In the genomic region with DNA sequence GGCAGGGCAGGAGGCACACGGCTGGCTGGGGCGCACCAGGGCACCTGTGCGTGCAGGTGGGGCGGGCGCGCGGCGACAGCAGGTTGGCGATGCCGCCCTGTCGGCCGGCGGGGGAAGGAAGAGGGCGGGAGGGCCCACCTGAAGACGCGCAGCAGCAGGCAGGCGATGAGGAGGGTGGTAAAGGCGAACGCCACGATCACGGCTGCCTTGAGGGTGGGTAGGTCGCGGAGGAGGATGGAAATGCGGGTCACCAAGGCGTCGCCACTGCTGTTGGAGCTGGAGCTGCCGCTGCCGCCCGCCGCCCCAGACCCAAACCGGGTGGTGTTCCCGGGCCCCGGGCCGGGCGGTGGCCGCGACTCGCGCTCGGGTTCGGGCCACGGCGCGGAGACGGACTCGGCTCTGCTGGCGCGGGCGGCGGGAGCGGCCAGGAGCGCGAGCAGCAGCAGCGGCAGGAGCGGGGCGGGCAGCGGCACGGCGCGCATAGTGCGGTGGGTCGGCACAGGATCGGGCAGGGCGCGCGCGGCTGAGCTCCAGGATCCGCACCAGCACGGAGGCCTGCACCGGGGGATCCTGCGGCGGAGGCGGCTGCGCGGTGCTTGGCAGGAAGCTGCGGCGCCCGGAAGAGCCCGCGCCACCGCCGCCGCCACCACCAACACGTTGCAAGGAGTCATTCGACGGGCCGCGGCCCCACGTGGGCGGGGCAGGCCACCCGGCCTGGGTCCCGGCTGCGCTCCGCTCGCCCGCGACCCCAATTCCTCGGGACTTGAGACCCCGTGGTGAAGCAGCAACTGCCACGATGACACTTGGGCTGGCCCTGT, we compare ENCODE assay signal across 8 cellular contexts. TPM values are rescaled to one million over a fixed set of nuclear protein-coding genes. Genes with fewer than 3 reads are reported as not detected.
A peak's percentile ranks its signal among the peaks of the same experiment; 100 is the strongest.
DNase-seq lines count a peak whose midpoint lies in the region; ATAC-seq and TF ChIP-seq lines count a peak whose summit lies in the region.

TSS of gene FAM174B (minus strand) at position 598 of the 818 bp plus-strand sequence.

- no peak within 1 kb of the TSS for H2BK120ac ChIP-seq in IMR-90 (ENCODE audit: low read depth, low read length)

- BruUV-seq in IMR-90 (replicated peaks; lab: Mats Ljungman, UMichigan) = no TSS peak

- no peak within 1 kb of the TSS for H2AK5ac ChIP-seq in IMR-90 (ENCODE audit: low read depth, low read length)

- no peak within 1 kb of the TSS for H4K8ac ChIP-seq in IMR-90 (ENCODE audit: low read depth in 2 of 2, low read length in 2 of 2)

- no peak for TF ChIP-seq RAD21 in IMR-90 (IDR thresholded peaks at IDR 0.05; ENCODE audit: low read length)

- H4K20me1 ChIP-seq in BLaER1 (no peaks in the 10 kb centered on the region), IMR-90 (ENCODE audit: insufficient read depth, low read length) (no peaks in the 10 kb centered on the region)

- in situ Hi-C loops in IMR-90 (cut with MboI; ENCODE audit: low sequenced_read_pairs) = no loop called here

- H3K4me1 Mint-ChIP-seq in activated CD8-positive, alpha-beta T cell treated with anti-CD3 and anti-CD28 coated beads, Interleukin-2, amount 10 ng/mL, durations not matched to agents 7 days and 5 days (ENCODE audit: low read depth) = peaks cover 8% of the 10 kb centered on the region
- H3K4me1 Mint-ChIP-seq in nephron progenitor cell = peaks cover 28% of the 10 kb centered on the region

- H3K4ac ChIP-seq in IMR-90 (ENCODE audit: low read depth, low read length) = no peak within 1 kb of the TSS

- H3K23ac ChIP-seq in IMR-90 (ENCODE audit: low read depth, low read length) = no peak within 1 kb of the TSS

- H3K9ac ChIP-seq in BLaER1 (no peak within 1 kb of the TSS), IMR-90 (ENCODE audit: low read depth, low read length) (no peak within 1 kb of the TSS)

- H3K36me3 Mint-ChIP-seq in activated CD8-positive, alpha-beta T cell treated with anti-CD3 and anti-CD28 coated beads, Interleukin-2, amount 10 ng/mL, durations not matched to agents 7 days and 5 days (ENCODE audit: low read depth) = no peaks in the 10 kb centered on the region
- peaks cover 17% of the 10 kb centered on the region for H3K36me3 Mint-ChIP-seq in nephron progenitor cell (ENCODE audit: low read depth)

- no peak within 1 kb of the TSS for H2BK5ac ChIP-seq in IMR-90 (ENCODE audit: low read depth, low read length, poor library complexity, severe bottlenecking)

- no peak within 1 kb of the TSS for H3K27ac ChIP-seq in BLaER1
- no peak within 1 kb of the TSS for H3K27ac ChIP-seq in IMR-90 (ENCODE audit: insufficient read depth, low read length)
- H3K27ac ChIP-seq in upper lobe of left lung = peak within 1 kb of the TSS; percentile 59 to 84 (median 77)

- no peak within 1 kb of the TSS for H2AK9ac ChIP-seq in IMR-90 (replicated peaks; ENCODE audit: low read depth, low read length, poor library complexity)

- peak within 1 kb of the TSS; percentile 25 for H3K4me3 Mint-ChIP-seq in activated CD8-positive, alpha-beta T cell treated with anti-CD3 and anti-CD28 coated beads, Interleukin-2, amount 10 ng/mL, durations not matched to agents 7 days and 5 days
- H3K4me3 Mint-ChIP-seq in nephron progenitor cell = peak within 1 kb of the TSS; percentile 85

- H3K27me3 ChIP-seq in BLaER1 = peaks cover 39% of the 10 kb centered on the region
- peaks cover 26% of the 10 kb centered on the region for H3K27me3 ChIP-seq in IMR-90 (ENCODE audit: control insufficient read depth, insufficient read depth, low read length)
- H3K27me3 ChIP-seq in upper lobe of left lung = peaks cover 0 to 8% (median 0%) of the 10 kb centered on the region in 4 donors

- no peaks in the 10 kb centered on the region for H3K36me3 ChIP-seq in BLaER1
- H3K36me3 ChIP-seq in IMR-90 (ENCODE audit: control insufficient read depth, insufficient read depth, low read length) = no peaks in the 10 kb centered on the region
- H3K36me3 ChIP-seq in upper lobe of left lung = no peaks in the 10 kb centered on the region

- H3K27me3 Mint-ChIP-seq in activated CD8-positive, alpha-beta T cell treated with anti-CD3 and anti-CD28 coated beads, Interleukin-2, amount 10 ng/mL, durations not matched to agents 7 days and 5 days (ENCODE audit: low read depth) = peaks cover 45% of the 10 kb centered on the region
- peaks cover 20% of the 10 kb centered on the region for H3K27me3 Mint-ChIP-seq in nephron progenitor cell (ENCODE audit: low read depth, poor library complexity)

- CTCF ChIA-PET in IMR-90 (lab: Yijun Ruan, JAX) = no interaction called here
- CTCF ChIA-PET in activated CD8-positive, alpha-beta T cell treated with anti-CD3 and anti-CD28 coated beads, Interleukin-2, amount 10 ng/mL, durations not matched to agents 7 days and 5 days (lab: Charles Lee) = no interaction called here

- ATAC-seq in GM19023 (IDR thresholded peaks at IDR 0.05; ENCODE audit: unreplicated experiment) = peak; percentile 58
- ATAC-seq in IMR-90 (ENCODE audit: low read depth) = peak; percentile 66
- peak; percentile 73 for ATAC-seq in activated CD8-positive, alpha-beta T cell treated with anti-CD3 and anti-CD28 coated beads, Interleukin-2, amount 10 ng/mL, durations not matched to agents 7 days and 5 days
- peak; percentile 50 to 81 for ATAC-seq in upper lobe of left lung (ENCODE audit: low FRiP score in 2 of 2)
- ATAC-seq in HG03565 (IDR thresholded peaks at IDR 0.05; ENCODE audit: unreplicated experiment) = no peak

- H2BK15ac ChIP-seq in IMR-90 (ENCODE audit: low read depth, low read length) = no peak within 1 kb of the TSS

- no peak for TF ChIP-seq EP300 in upper lobe of left lung (IDR thresholded peaks at IDR 0.05)

- no peaks in the 10 kb centered on the region for H3K9me3 Mint-ChIP-seq in activated CD8-positive, alpha-beta T cell treated with anti-CD3 and anti-CD28 coated beads, Interleukin-2, amount 10 ng/mL, durations not matched to agents 7 days and 5 days (ENCODE audit: insufficient read depth)
- peaks cover 15% of the 10 kb centered on the region for H3K9me3 Mint-ChIP-seq in nephron progenitor cell

- TF ChIP-seq CTCF in IMR-90 (conservative IDR thresholded peaks at IDR 0.05; ENCODE audit: low read depth, low read length) (no peak), fibroblast of mammary gland (conservative IDR thresholded peaks at IDR 0.05; ENCODE audit: control insufficient read depth, insufficient read depth, low read depth, low read length) (no peak), nephron progenitor cell (IDR thresholded peaks at IDR 0.05) (no peak), upper lobe of left lung (IDR thresholded peaks at IDR 0.05) (peak in 2 of 6 experiments; percentile 12 to 33)

- no peaks in the 10 kb centered on the region for H3K9me1 ChIP-seq in IMR-90 (ENCODE audit: insufficient read depth, low read length)

- H4K5ac ChIP-seq in IMR-90 (ENCODE audit: low read depth, low read length) = no peak within 1 kb of the TSS

- H3K14ac ChIP-seq in IMR-90 (replicated peaks; ENCODE audit: low read depth, low read length) = no peak within 1 kb of the TSS

- H3K4me3 ChIP-seq in BLaER1 (peak within 1 kb of the TSS; percentile 53), IMR-90 (ENCODE audit: insufficient read depth, low read depth, low read length) (peak within 1 kb of the TSS; percentile 43), fibroblast of mammary gland (ENCODE audit: control insufficient read depth, low read depth, low read length) (no peak within 1 kb of the TSS), upper lobe of left lung (peak within 1 kb of the TSS in 3 of 4 donors; percentile 53 to 62 (median 61))

- intact Hi-C loops in IMR-90 (cut with micrococcal nuclease) = no loop called here

- no peak within 1 kb of the TSS for H3K56ac ChIP-seq in IMR-90 (ENCODE audit: extremely low read depth, insufficient read depth, low read length)

- DNase-seq in IMR-90 = no peak
- DNase-seq in activated CD8-positive, alpha-beta T cell treated with anti-CD3 and anti-CD28 coated beads, Interleukin-2, amount 10 ng/mL, durations not matched to agents 7 days and 5 days = peak; percentile 27
- peak; percentile 7 for DNase-seq in fibroblast of mammary gland (ENCODE audit: low read depth)
- DNase-seq in nephron progenitor cell = peak; percentile 81
- DNase-seq in upper lobe of left lung = peak; percentile 53 to 92

- WGBS in IMR-90 (ENCODE audit: extremely low coverage in 2 of 2, insufficient read length in 1 of 2), 2 experiments = 4% methylated on average over 60 of the region's 100 CpGs; no CpG with 5 or more reads in 1 of the 2 experiments
- WGBS in upper lobe of left lung, 2 donors = 1 to 3% methylated on average over 29 to 85 of the region's 100 CpGs

- no peak within 1 kb of the TSS for H4K91ac ChIP-seq in IMR-90 (ENCODE audit: insufficient read depth, low read depth, low read length)

- H3K79me1 ChIP-seq in IMR-90 (ENCODE audit: low read depth in 1 of 2, low read length in 2 of 2) = no peaks in the 10 kb centered on the region

- H3K4me2 ChIP-seq in BLaER1 (peak within 1 kb of the TSS; percentile 55), IMR-90 (ENCODE audit: low read depth, low read length) (peak within 1 kb of the TSS; percentile 81; the same call in 1 of the 2 replicates)

- no peak within 1 kb of the TSS for H2BK20ac ChIP-seq in IMR-90 (ENCODE audit: low read depth, low read length)

- TF ChIP-seq POLR2A in IMR-90 (IDR thresholded peaks at IDR 0.05; ENCODE audit: low read depth, low read length) (no peak), upper lobe of left lung (IDR thresholded peaks at IDR 0.05) (peak in 2 of 4 donors; percentile 49 to 73)

- no peak within 1 kb of the TSS for H3K27ac Mint-ChIP-seq in activated CD8-positive, alpha-beta T cell treated with anti-CD3 and anti-CD28 coated beads, Interleukin-2, amount 10 ng/mL, durations not matched to agents 7 days and 5 days
- H3K27ac Mint-ChIP-seq in nephron progenitor cell = no peak within 1 kb of the TSS

- H3K9me3 ChIP-seq in BLaER1 (peaks cover 28% of the 10 kb centered on the region), IMR-90 (ENCODE audit: control insufficient read depth, insufficient read depth, low read length) (no peaks in the 10 kb centered on the region), upper lobe of left lung (no peaks in the 10 kb centered on the region)

- dilution Hi-C loops in IMR-90 (cut with HindIII; ENCODE audit: low sequenced_read_pairs, unreplicated experiment) = no loop called here

- H2AFZ ChIP-seq in IMR-90 (replicated peaks; ENCODE audit: low read length, poor library complexity) = peak within 1 kb of the TSS; percentile 63

- no peak within 1 kb of the TSS for H3K18ac ChIP-seq in IMR-90 (ENCODE audit: low read depth, low read length)

- POLR2A ChIA-PET in IMR-90 (lab: Charles Lee; ENCODE audit: unreplicated experiment) = no interaction called here
- POLR2A ChIA-PET in activated CD8-positive, alpha-beta T cell treated with anti-CD3 and anti-CD28 coated beads, Interleukin-2, amount 10 ng/mL, durations not matched to agents 7 days and 5 days (lab: Charles Lee) = no interaction called here

- 0 out of 2 replicates have a peak, but pooled peaks cover 7% of the 10 kb centered on the region for H3K4me1 ChIP-seq in BLaER1
- H3K4me1 ChIP-seq in IMR-90 (ENCODE audit: control insufficient read depth, insufficient read depth, low read length) = no peaks in the 10 kb centered on the region
- peaks cover 0 to 23% (median 16%) of the 10 kb centered on the region in 4 donors for H3K4me1 ChIP-seq in upper lobe of left lung

RNA-seq across cellular contexts. Expression of gene FAM174B, which starts in this region (rescaled TPM):
- total RNA-seq in IMR-90 (2012; rRNA removed) = 0.18 and 0.56 TPM in 2 replicates
- polyA plus RNA-seq in IMR-90 (2012; rRNA removed) = 0.56 and 0.99 TPM in 2 replicates
- 0.04 and 0.45 TPM in 2 replicates for polyA plus RNA-seq in IMR-90 (2012; cell fraction: cytosol; rRNA removed)
- polyA plus RNA-seq in IMR-90 (2012; cell fraction: nucleus; rRNA removed; ENCODE audit: low replicate concordance) = 0.13 and 1.2 TPM in 2 replicates
- total RNA-seq in activated CD8-positive, alpha-beta T cell treated with anti-CD3 and anti-CD28 coated beads, Interleukin-2, amount 10 ng/mL, durations not matched to agents 7 days and 5 days = 1 to 10 TPM; 2.5 to 3.3 TPM
- total RNA-seq in upper lobe of left lung = 100 to 1,000 TPM in 1 of 6 donors, 10 to 100 TPM in 5; 54.5 to 109 (median 67.5) TPM

Comparison
In these comparisons a context has a peak if more than half of its experiments do, and no peak if none do; other contexts are left out.
1. RNA of gene FAM174B (total RNA-seq): 54.5 to 109 TPM in upper lobe of left lung; 2.5 to 3.3 TPM in activated CD8-positive, alpha-beta T cell treated with anti-CD3 and anti-CD28 coated beads, Interleukin-2, amount 10 ng/mL, durations not matched to agents 7 days and 5 days and 0.18 to 0.56 TPM in IMR-90; every median in the first group is over 10 times any median in the second.
2. H3K27ac ChIP-seq: peak in upper lobe of left lung (4 of 4); none in BLaER1 (single experiment) and IMR-90 (single experiment).